In genomic region chrX:148794350-148794749, GRCh38 we compare ENCODE assay signal across 21 cellular contexts.
"Had no signal": no experiment of that assay in that cellular context is flagged by ENCODE, and none has a peak within 500 bp of the region (broad histone marks: within the 10 kb centered on the region; RNA-seq: fewer than 3 reads in every experiment).

No MANE protein-coding gene starts in this region.

- H3K9ac ChIP-seq: KMS-11 had no signal

- H3K27ac ChIP-seq: HL-60, KMS-11, SJSA1, SK-N-MC had no signal

- H3K4me2 ChIP-seq: KMS-11 had no signal

- DNase-seq: Kasumi-1, MM.1S, NCI-H1092 treated with DMSO at 0.1 percent for 48 hours, NCI-H1436, NCI-H187 treated with DMSO at 0.1 percent for 48 hours, NCI-H2081, NCI-H2107, NCI-H2227 treated with DMSO at 0.1 percent for 48 hours, NCI-H524, NCI-H526 treated with DMSO at 0.1 percent for 48 hours, NCI-H748 treated with DMSO at 0.1 percent for 48 hours, Right ventricle myocardium superior, RPMI8226, SIG-M5 had no signal

- H3K4me1 ChIP-seq: SJSA1 had no signal

- FAIRE-seq: HTR-8/SVneo, K562, RCC 7860 had no signal

- H3K9me3 ChIP-seq: SJSA1 had no signal

- H3K4me3 ChIP-seq: K562, SJSA1, SK-N-MC had no signal

- ATAC-seq: K562 had no signal

- H3K36me3 ChIP-seq: SJSA1 had no signal

- H3K27me3 ChIP-seq: SJSA1 had no signal
